ENCODE assay signal across 8 cellular contexts in the genomic region with DNA sequence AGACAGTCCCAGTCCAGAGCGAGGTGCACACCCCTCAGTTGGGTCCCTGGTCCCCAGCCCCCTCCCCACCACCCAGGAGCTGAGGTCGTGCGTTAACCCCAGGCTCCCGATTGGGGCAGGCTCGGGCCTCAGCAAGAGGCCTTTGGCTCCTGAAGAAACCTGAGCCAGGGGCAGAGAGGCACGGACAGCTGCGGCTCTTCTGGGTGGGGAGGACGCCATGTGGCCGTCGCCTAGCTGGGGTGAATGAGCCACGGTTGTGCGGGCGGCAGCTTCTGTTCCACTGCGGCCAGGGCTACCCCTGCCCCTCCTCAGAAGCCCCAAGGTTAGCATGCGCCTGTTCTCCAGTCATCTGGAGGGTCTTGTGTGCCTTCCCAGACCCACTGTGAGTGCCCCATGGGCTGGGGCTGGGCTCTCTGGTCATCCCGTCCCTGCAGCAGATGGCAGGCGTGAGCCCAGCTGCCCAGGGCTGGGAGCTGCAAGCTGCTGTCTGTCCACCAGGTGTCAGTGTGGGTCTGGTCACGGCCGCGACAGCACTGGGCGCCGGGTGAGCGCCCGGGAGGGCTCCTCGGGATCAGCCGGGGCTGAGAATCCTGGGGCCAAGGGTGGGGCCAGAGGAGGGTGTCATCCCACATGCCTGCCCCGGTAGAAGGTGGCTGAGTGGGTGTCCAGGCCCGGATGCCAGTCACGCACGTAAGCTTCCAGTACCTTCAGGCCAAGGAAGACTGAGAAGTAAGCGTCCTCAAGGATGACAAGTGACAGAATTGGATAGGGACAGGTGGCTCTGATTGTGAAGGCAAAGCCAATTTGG. TPM values are rescaled to one million over a fixed set of nuclear protein-coding genes. Genes with fewer than 3 reads are reported as not detected.
DNase-seq lines count a peak whose midpoint lies in the region; ATAC-seq and TF ChIP-seq lines count a peak whose summit lies in the region.

No MANE protein-coding gene starts in this region.

- H4K8ac ChIP-seq in mesendoderm (ENCODE audit: low read depth, low read length) = no peak overlapping the region

- no peaks in the 10 kb centered on the region for H3K36me3 ChIP-seq in mesendoderm (ENCODE audit: control insufficient read depth, insufficient read depth, low read length)

- no peaks in the 10 kb centered on the region for H3K4me1 ChIP-seq in mesendoderm (ENCODE audit: control insufficient read depth, low read depth, low read length)

- no peak overlapping the region for H3K56ac ChIP-seq in mesendoderm (ENCODE audit: low read length)

- H3K18ac ChIP-seq in mesendoderm (ENCODE audit: low read length) = no peak overlapping the region

- no peaks in the 10 kb centered on the region for H3K9me3 Mint-ChIP-seq in activated CD4-positive, alpha-beta memory T cell treated with anti-CD3 and anti-CD28 coated beads, Interleukin-2, amount 10 ng/mL, durations not matched to agents 7 days and 5 days
- H3K9me3 Mint-ChIP-seq in effector memory CD8-positive, alpha-beta T cell = no peaks in the 10 kb centered on the region

- POLR2A ChIA-PET in HEK293T (lab: Yijun Ruan, JAX) = no interaction called here
- POLR2A ChIA-PET in activated CD4-positive, alpha-beta memory T cell treated with anti-CD3 and anti-CD28 coated beads, Interleukin-2, amount 10 ng/mL, durations not matched to agents 7 days and 5 days (lab: Charles Lee) = no interaction called here

- no peak overlapping the region for H2AK5ac ChIP-seq in mesendoderm (ENCODE audit: low read length)

- H2BK5ac ChIP-seq in mesendoderm (ENCODE audit: low read length) = no peak overlapping the region

- DNase-seq in GM03348 (ENCODE audit: low spot score) (peak; percentile 87), HEK293T (ENCODE audit: extremely low spot score) (peak; percentile 89), NCI-H460 (ENCODE audit: extremely low read depth, low read depth) (peak; percentile 68), mesendoderm (peak; percentile 64)
- peak; percentile 60 for DNase-seq in activated CD4-positive, alpha-beta memory T cell treated with anti-CD3 and anti-CD28 coated beads, Interleukin-2, amount 10 ng/mL, durations not matched to agents 7 days and 5 days
- DNase-seq in effector memory CD8-positive, alpha-beta T cell = peak; percentile 46 to 52 (median 46)
- peak; percentile 77 for DNase-seq in stimulated activated CD8-positive, alpha-beta memory T cell treated with anti-CD3 and anti-CD28 coated beads, Interleukin-4, amount 100 ng/mL, for 48 hours

- no peaks in the 10 kb centered on the region for H3K36me3 Mint-ChIP-seq in activated CD4-positive, alpha-beta memory T cell treated with anti-CD3 and anti-CD28 coated beads, Interleukin-2, amount 10 ng/mL, durations not matched to agents 7 days and 5 days (ENCODE audit: low read depth)
- no peaks in the 10 kb centered on the region for H3K36me3 Mint-ChIP-seq in effector memory CD8-positive, alpha-beta T cell (ENCODE audit: insufficient read depth)

- H3K4ac ChIP-seq in mesendoderm (ENCODE audit: low read depth, low read length) = no peak overlapping the region

- no peaks in the 10 kb centered on the region for H3K79me1 ChIP-seq in mesendoderm (ENCODE audit: low read length)

- no peaks in the 10 kb centered on the region for H3K27me3 Mint-ChIP-seq in activated CD4-positive, alpha-beta memory T cell treated with anti-CD3 and anti-CD28 coated beads, Interleukin-2, amount 10 ng/mL, durations not matched to agents 7 days and 5 days
- peaks cover 0 to 7% of the 10 kb centered on the region in 2 donors for H3K27me3 Mint-ChIP-seq in effector memory CD8-positive, alpha-beta T cell

- H3K27ac Mint-ChIP-seq in activated CD4-positive, alpha-beta memory T cell treated with anti-CD3 and anti-CD28 coated beads, Interleukin-2, amount 10 ng/mL, durations not matched to agents 7 days and 5 days = no peak overlapping the region
- H3K27ac Mint-ChIP-seq in effector memory CD8-positive, alpha-beta T cell = no peak overlapping the region

- H3K27ac ChIP-seq in mesendoderm (ENCODE audit: low read depth, low read length) = no peak overlapping the region

- no CpG with 5 or more reads among the region's 31 CpGs for WGBS in mesendoderm (ENCODE audit: extremely low coverage, insufficient coverage, low lambda C conversion rate)

- no peaks in the 10 kb centered on the region for H3K79me2 ChIP-seq in mesendoderm (ENCODE audit: control insufficient read depth, insufficient read depth, low read length)

- no peak overlapping the region for H3K4me2 ChIP-seq in mesendoderm (ENCODE audit: low read length)

- no peak overlapping the region for H3K4me3 ChIP-seq in mesendoderm (ENCODE audit: low read length)

- no peak overlapping the region for H2BK120ac ChIP-seq in mesendoderm (ENCODE audit: low read depth, low read length)

- H3K4me3 Mint-ChIP-seq in activated CD4-positive, alpha-beta memory T cell treated with anti-CD3 and anti-CD28 coated beads, Interleukin-2, amount 10 ng/mL, durations not matched to agents 7 days and 5 days = no peak overlapping the region
- no peak overlapping the region for H3K4me3 Mint-ChIP-seq in effector memory CD8-positive, alpha-beta T cell

- no peak overlapping the region for H3K9ac ChIP-seq in mesendoderm (ENCODE audit: low read length)

- ATAC-seq in effector memory CD8-positive, alpha-beta T cell (replicated peaks) = peak; percentile 80
- no peak for ATAC-seq in HG02623 (IDR thresholded peaks at IDR 0.05; ENCODE audit: unreplicated experiment)

- no peaks in the 10 kb centered on the region for H3K4me1 Mint-ChIP-seq in activated CD4-positive, alpha-beta memory T cell treated with anti-CD3 and anti-CD28 coated beads, Interleukin-2, amount 10 ng/mL, durations not matched to agents 7 days and 5 days
- H3K4me1 Mint-ChIP-seq in effector memory CD8-positive, alpha-beta T cell (ENCODE audit: low read depth in 2 of 2) = no peaks in the 10 kb centered on the region

- H3K23ac ChIP-seq in mesendoderm (ENCODE audit: low read length) = no peak overlapping the region

- H3K27me3 ChIP-seq in mesendoderm (ENCODE audit: insufficient read depth, low read length, poor library complexity) = no peaks in the 10 kb centered on the region

- CTCF ChIA-PET in HEK293T (lab: Yijun Ruan, JAX) = interaction anchor here (0.6 to 3.9 kb wide), 24 partner anchors 9 to 434 kb away, joined by 3 to 37 read pairs (median 4); partner anchors contain the start of gene DUSP9
- CTCF ChIA-PET in activated CD4-positive, alpha-beta memory T cell treated with anti-CD3 and anti-CD28 coated beads, Interleukin-2, amount 10 ng/mL, durations not matched to agents 7 days and 5 days (lab: Charles Lee) = interaction anchor here (0.6 to 2.8 kb wide), 15 partner anchors 11 to 597 kb away, joined by 3 to 38 read pairs (median 3); partner anchors contain the start of gene HAUS7

- no peak overlapping the region for H2BK15ac ChIP-seq in mesendoderm (replicated peaks; ENCODE audit: low read depth)

- H4K5ac ChIP-seq in mesendoderm (ENCODE audit: low read length) = no peak overlapping the region

TF ChIP-seq in HEK293T, 16 proteins besides CTCF, POLR2A, EP300 and RAD21:
- TF ChIP-seq L3MBTL2 (conservative IDR thresholded peaks at IDR 0.05) (no peak), LEF1 (IDR thresholded peaks at IDR 0.05; ENCODE audit: borderline replicate concordance) (no peak), HDGF (IDR thresholded peaks at IDR 0.05; ENCODE audit: borderline replicate concordance) (no peak), ZNF384 (IDR thresholded peaks at IDR 0.05) (no peak), BHLHE40 (IDR thresholded peaks at IDR 0.05; ENCODE audit: borderline replicate concordance) (no peak), TARDBP (IDR thresholded peaks at IDR 0.05) (no peak), NFRKB (IDR thresholded peaks at IDR 0.05) (no peak), SUZ12 (IDR thresholded peaks at IDR 0.05) (no peak), ELF4 (IDR thresholded peaks at IDR 0.05) (no peak), ARNT (IDR thresholded peaks at IDR 0.05) (no peak)

RNA-seq across cellular contexts. Expression of gene ATP2B3, which starts 21.9 kb away (rescaled TPM):
- total RNA-seq in NCI-H460 (2014; rRNA removed; shearing (Covaris generic)) = not detected in 2 replicates
- 0.07 and 0.18 TPM in 2 replicates for polyA plus RNA-seq in NCI-H460 (2014; cell fraction: nucleus; rRNA removed)
- not detected for total RNA-seq in activated CD4-positive, alpha-beta memory T cell treated with anti-CD3 and anti-CD28 coated beads, Interleukin-2, amount 10 ng/mL, durations not matched to agents 7 days and 5 days
- polyA plus RNA-seq in mesendoderm (2013, experiment 1 of 2) = 0.01 TPM
- polyA plus RNA-seq in mesendoderm (2013, experiment 2 of 2) = not detected

RNA-seq across cellular contexts. Expression of gene BGN, which starts 44.6 kb away (rescaled TPM):
- 2.0 and 2.3 TPM in 2 replicates for total RNA-seq in NCI-H460 (2014; rRNA removed; shearing (Covaris generic))
- 0.07 and 3.6 TPM in 2 replicates for polyA plus RNA-seq in NCI-H460 (2014; cell fraction: nucleus; rRNA removed)
- not detected for total RNA-seq in activated CD4-positive, alpha-beta memory T cell treated with anti-CD3 and anti-CD28 coated beads, Interleukin-2, amount 10 ng/mL, durations not matched to agents 7 days and 5 days
- 1.1 TPM for polyA plus RNA-seq in mesendoderm (2013, experiment 1 of 2)
- 1.1 TPM for polyA plus RNA-seq in mesendoderm (2013, experiment 2 of 2)

RNA-seq across cellular contexts. Expression of gene CCNQ, which starts 59.6 kb away (rescaled TPM):
- total RNA-seq in NCI-H460 (2014; rRNA removed; shearing (Covaris generic)) = 33.7 and 43.4 TPM in 2 replicates
- 58.4 and 64.9 TPM in 2 replicates for polyA plus RNA-seq in NCI-H460 (2014; cell fraction: nucleus; rRNA removed)
- total RNA-seq in activated CD4-positive, alpha-beta memory T cell treated with anti-CD3 and anti-CD28 coated beads, Interleukin-2, amount 10 ng/mL, durations not matched to agents 7 days and 5 days = 10 to 100 TPM; 21.1 to 21.8 TPM
- 17.9 TPM for polyA plus RNA-seq in mesendoderm (2013, experiment 1 of 2)
- 18.2 TPM for polyA plus RNA-seq in mesendoderm (2013, experiment 2 of 2)
